In genomic region chr1:205629751-205630150, GRCh38 we compare ENCODE assay signal across 12 cellular contexts. TPM values are rescaled to one million over a fixed set of nuclear protein-coding genes. Genes with fewer than 3 reads are reported as not detected.
DNase-seq lines count a peak whose midpoint lies in the region; ATAC-seq and TF ChIP-seq lines count a peak whose summit lies in the region.
"Had no signal": no experiment of that assay in that cellular context is flagged by ENCODE, and none has a peak within 500 bp of the region (broad histone marks: within the 10 kb centered on the region; RNA-seq: fewer than 3 reads in every experiment).

No MANE protein-coding gene starts in this region.

- no peaks in the 10 kb centered on the region for H3K27me3 ChIP-seq in BLaER1 treated with 17β-estradiol and CSF1 and Interleukin-3, amounts not matched to agents 10 nM and 100 nM
- H3K27me3 ChIP-seq in MG63 (no peaks in the 10 kb centered on the region), brain microvascular endothelial cell (replicated peaks) (no peaks in the 10 kb centered on the region), mucosa of stomach (ENCODE audit: control insufficient read depth, insufficient read depth, low read length) (no peaks in the 10 kb centered on the region)

- no peak for DNase-seq in MG63
- DNase-seq in brain microvascular endothelial cell: no peak
- no peak for DNase-seq in kidney glomerular epithelial cell (lab: John Stamatoyannopoulos, UW)
- no peak for DNase-seq in DMS 273 (lab: John Stamatoyannopoulos, UW; ENCODE audit: unreplicated experiment)
- DNase-seq in COLO668 (lab: John Stamatoyannopoulos, UW; ENCODE audit: unreplicated experiment): no peak
- DNase-seq: GDM1; H7; NCI-H146; stimulated activated CD4-positive, alpha-beta T cell treated with anti-CD3 and anti-CD28 coated beads, Interleukin-2, amount 100 ng/mL, for 48 hours had no signal

- peak overlapping the region; percentile 11 to 99 (median 98); a peak in 17 of 22 replicates for H3K9ac ChIP-seq in BLaER1 treated with 17β-estradiol and CSF1 and Interleukin-3, amounts not matched to agents 10 nM and 100 nM
- peak overlapping the region; percentile 78 for H3K9ac ChIP-seq in mucosa of stomach (ENCODE audit: low read length)

- H3K4me1 ChIP-seq in BLaER1 treated with 17β-estradiol and CSF1 and Interleukin-3, amounts not matched to agents 10 nM and 100 nM: peaks cover 34 to 62% (median 49%) of the 10 kb centered on the region in 10 experiments
- peaks cover 7% of the 10 kb centered on the region for H3K4me1 ChIP-seq in mucosa of stomach (ENCODE audit: control insufficient read depth, insufficient read depth, low read length)

- no peaks in the 10 kb centered on the region for H3K9me3 ChIP-seq in BLaER1 treated with 17β-estradiol and CSF1 and Interleukin-3, amounts not matched to agents 10 nM and 100 nM (replicated peaks in 1 of 11)
- H3K9me3 ChIP-seq in MG63 (no peaks in the 10 kb centered on the region), mucosa of stomach (ENCODE audit: control insufficient read depth, low read length) (no peaks in the 10 kb centered on the region)

- peak overlapping the region; percentile 77 to 93 (median 88) for H3K4me2 ChIP-seq in BLaER1 treated with 17β-estradiol and CSF1 and Interleukin-3, amounts not matched to agents 10 nM and 100 nM

- in situ Hi-C loops in brain microvascular endothelial cell (cut with HindIII; ENCODE audit: low pct_ligation_motif_present, low sequenced_read_pairs): no loop called here

- H3K4me3 ChIP-seq in BLaER1 treated with 17β-estradiol and CSF1 and Interleukin-3, amounts not matched to agents 10 nM and 100 nM: peak overlapping the region; percentile 65 to 90 (median 84); a peak in 19 of 20 replicates
- H3K4me3 ChIP-seq in MG63: peak overlapping the region; percentile 87
- no peak overlapping the region for H3K4me3 ChIP-seq in brain microvascular endothelial cell (ENCODE audit: low read depth, low read length)
- H3K4me3 ChIP-seq in mucosa of stomach (ENCODE audit: low read length): no peak overlapping the region

- H3K27ac ChIP-seq in BLaER1 treated with 17β-estradiol and CSF1 and Interleukin-3, amounts not matched to agents 10 nM and 100 nM: peak overlapping the region in 9 of 11 experiments; percentile 93 to 99 (median 98); a peak in 16 of 22 replicates
- H3K27ac ChIP-seq in brain microvascular endothelial cell: peak overlapping the region; percentile 94

- ATAC-seq in GM21825 (IDR thresholded peaks at IDR 0.05; ENCODE audit: unreplicated experiment): no peak

- peaks cover 0 to 35% (median 22%) of the 10 kb centered on the region in 11 experiments; a peak in 15 of 22 replicates for H3K36me3 ChIP-seq in BLaER1 treated with 17β-estradiol and CSF1 and Interleukin-3, amounts not matched to agents 10 nM and 100 nM
- peaks cover 25% of the 10 kb centered on the region for H3K36me3 ChIP-seq in MG63
- no peaks in the 10 kb centered on the region for H3K36me3 ChIP-seq in brain microvascular endothelial cell (replicated peaks)
- no peaks in the 10 kb centered on the region for H3K36me3 ChIP-seq in mucosa of stomach (ENCODE audit: control insufficient read depth, insufficient read depth, low read length)

- no peak for TF ChIP-seq CTCF in brain microvascular endothelial cell (IDR thresholded peaks at IDR 0.05; ENCODE audit: low read depth, low read length, missing control alignments)

- H4K20me1 ChIP-seq in BLaER1 treated with 17β-estradiol and CSF1 and Interleukin-3, amounts not matched to agents 10 nM and 100 nM: peaks cover 27 to 63% (median 56%) of the 10 kb centered on the region in 11 experiments; a peak in 19 of 22 replicates

RNA-seq across cellular contexts. Expression of gene ELK4, which starts 2.1 kb away (rescaled TPM):
- 16.5 and 20.9 TPM in 2 replicates for total RNA-seq in MG63 (2014; rRNA removed; shearing (Covaris generic); ENCODE audit: low replicate concordance)

RNA-seq across cellular contexts. Expression of gene SLC45A3, which starts 50.6 kb away (rescaled TPM):
- total RNA-seq in MG63 (2014; rRNA removed; shearing (Covaris generic); ENCODE audit: low replicate concordance): 1.7 and 3.2 TPM in 2 replicates

Comparison
In these comparisons a context has a peak if more than half of its experiments do, and no peak if none do; other contexts are left out.
1. H3K4me3 ChIP-seq: peak in BLaER1 treated with 17β-estradiol and CSF1 and Interleukin-3, amounts not matched to agents 10 nM and 100 nM (10 of 10) and MG63 (single experiment); none in brain microvascular endothelial cell (single experiment) and mucosa of stomach (single experiment).